In genomic region chr4:77353724-77354315, GRCh38 we compare ENCODE assay signal across 8 cellular contexts.
DNase-seq lines count a peak whose midpoint lies in the region; ATAC-seq and TF ChIP-seq lines count a peak whose summit lies in the region.
"Not testable (repeated sequence)": the region's sequence is repeated elsewhere in the genome, so short reads cannot be mapped to it uniquely, and the experiment has no call there.

No MANE protein-coding gene starts in this region.

- not testable (repeated sequence) for H3K9me3 ChIP-seq in BE2C

- not testable (repeated sequence) for H3K36me3 ChIP-seq in BE2C

- not testable (repeated sequence) for H3K27me3 Mint-ChIP-seq in activated CD8-positive, alpha-beta T cell treated with anti-CD3 and anti-CD28 coated beads for 36 hours; natural killer cell treated with Interleukin-12 subunit alpha and Interleukin-12 subunit beta and Interleukin-15 and Interleukin-18, amount 100 ng/mL, for 72 hours

- not testable (repeated sequence) for H3K4me1 ChIP-seq in BE2C
- peaks cover 18% of the 10 kb centered on the region for H3K4me1 ChIP-seq in foreskin keratinocyte

- TF ChIP-seq CTCF in BE2C (IDR thresholded peaks at IDR 0.05; ENCODE audit: low read depth, low read length) (peak; percentile 21; the same call in 1 of the 2 replicates), foreskin keratinocyte (conservative IDR thresholded peaks at IDR 0.05) (peak; percentile 34)
- not testable (repeated sequence) for TF ChIP-seq CTCF in activated CD8-positive, alpha-beta T cell treated with anti-CD3 and anti-CD28 coated beads for 36 hours (IDR thresholded peaks at IDR 0.05)

- not testable (repeated sequence) for H3K4me3 Mint-ChIP-seq in activated CD8-positive, alpha-beta T cell treated with anti-CD3 and anti-CD28 coated beads for 36 hours; natural killer cell treated with Interleukin-12 subunit alpha and Interleukin-12 subunit beta and Interleukin-15 and Interleukin-18, amount 100 ng/mL, for 72 hours

- not testable (repeated sequence) for H3K9me3 Mint-ChIP-seq in activated CD8-positive, alpha-beta T cell treated with anti-CD3 and anti-CD28 coated beads for 36 hours; natural killer cell treated with Interleukin-12 subunit alpha and Interleukin-12 subunit beta and Interleukin-15 and Interleukin-18, amount 100 ng/mL, for 72 hours

- not testable (repeated sequence) for H3K36me3 Mint-ChIP-seq in activated CD8-positive, alpha-beta T cell treated with anti-CD3 and anti-CD28 coated beads for 36 hours (ENCODE audit: low read depth); natural killer cell treated with Interleukin-12 subunit alpha and Interleukin-12 subunit beta and Interleukin-15 and Interleukin-18, amount 100 ng/mL, for 72 hours

- not testable (repeated sequence) for H3K27ac ChIP-seq in foreskin keratinocyte

- intact Hi-C loops in activated CD8-positive, alpha-beta T cell treated with anti-CD3 and anti-CD28 coated beads for 36 hours (cut with micrococcal nuclease) = not testable (repeated sequence)

- H3K4me1 Mint-ChIP-seq in activated CD8-positive, alpha-beta T cell treated with anti-CD3 and anti-CD28 coated beads for 36 hours (ENCODE audit: low read depth); natural killer cell treated with Interleukin-12 subunit alpha and Interleukin-12 subunit beta and Interleukin-15 and Interleukin-18, amount 100 ng/mL, for 72 hours (ENCODE audit: low read depth in 2 of 2): not testable (repeated sequence)

- ATAC-seq in GM18861 (IDR thresholded peaks at IDR 0.05; ENCODE audit: unreplicated experiment) = peak; percentile 47
- ATAC-seq in GM21529 (IDR thresholded peaks at IDR 0.05; ENCODE audit: unreplicated experiment) = peak; percentile 66
- ATAC-seq in HG02884 (IDR thresholded peaks at IDR 0.05; ENCODE audit: unreplicated experiment) = peak; percentile 66
- ATAC-seq in HG03469 (IDR thresholded peaks at IDR 0.05; ENCODE audit: unreplicated experiment) = peak; percentile 40
- peak; percentile 74 for ATAC-seq in activated CD8-positive, alpha-beta T cell treated with anti-CD3 and anti-CD28 coated beads for 36 hours
- ATAC-seq in foreskin keratinocyte = peak; percentile 65
- ATAC-seq in natural killer cell treated with Interleukin-12 subunit alpha and Interleukin-12 subunit beta and Interleukin-15 and Interleukin-18, amount 100 ng/mL, for 72 hours = peak; percentile 51 to 53

- POLR2A ChIA-PET in activated CD8-positive, alpha-beta T cell treated with anti-CD3 and anti-CD28 coated beads for 36 hours (lab: Charles Lee) = not testable (repeated sequence)

- not testable (repeated sequence) for H3K4me3 ChIP-seq in BE2C (ENCODE audit: low read depth, low read length)

- H3K27me3 ChIP-seq in BE2C, foreskin keratinocyte: not testable (repeated sequence)

- not testable (repeated sequence) for H3K27ac Mint-ChIP-seq in activated CD8-positive, alpha-beta T cell treated with anti-CD3 and anti-CD28 coated beads for 36 hours; natural killer cell treated with Interleukin-12 subunit alpha and Interleukin-12 subunit beta and Interleukin-15 and Interleukin-18, amount 100 ng/mL, for 72 hours

- CTCF ChIA-PET in activated CD8-positive, alpha-beta T cell treated with anti-CD3 and anti-CD28 coated beads for 36 hours (lab: Charles Lee) = interaction anchor here (0.6 to 2.0 kb wide), 9 partner anchors 9 to 266 kb away, joined by 3 to 17 read pairs (median 4); no protein-coding TSS in a partner anchor

- DNase-seq in BE2C; activated CD8-positive, alpha-beta T cell treated with anti-CD3 and anti-CD28 coated beads for 36 hours; foreskin keratinocyte; natural killer cell treated with Interleukin-12 subunit alpha and Interleukin-12 subunit beta and Interleukin-15 and Interleukin-18, amount 100 ng/mL, for 72 hours (ENCODE audit: low spot score): not testable (repeated sequence)
